1 cellular context compared by ENCODE assay signal in genomic region chr11:118658372-118659313, GRCh38.
TF ChIP-seq lines count a peak whose summit lies in the region.

No MANE protein-coding gene starts in this region.

TF ChIP-seq in HepG2, 621 proteins besides CTCF, POLR2A, EP300 and RAD21 (continued from another document):
- 0 out of 2 replicates have a peak, but pooled peaks have one; percentile 23 for TF ChIP-seq RBFOX2 (IDR thresholded peaks at IDR 0.05; ENCODE audit: low read depth, low read length)
- no peak for TF ChIP-seq SP1 (IDR thresholded peaks at IDR 0.05)
- no peak for TF ChIP-seq SP1 (CRISPR knock-in tag; IDR thresholded peaks at IDR 0.05)
- TF ChIP-seq MTA1 (CRISPR knock-in tag; IDR thresholded peaks at IDR 0.05; ENCODE audit: borderline replicate concordance): no peak
- no peak for TF ChIP-seq AKNA (CRISPR knock-in tag; IDR thresholded peaks at IDR 0.05; ENCODE audit: borderline replicate concordance)
- no peak for TF ChIP-seq ZNF496 (CRISPR knock-in tag; IDR thresholded peaks at IDR 0.05; ENCODE audit: insufficient replicate concordance)
- no peak for TF ChIP-seq ZNF235 (CRISPR knock-in tag; IDR thresholded peaks at IDR 0.05; ENCODE audit: borderline replicate concordance)
- no peak for TF ChIP-seq ZFP90 (CRISPR knock-in tag; IDR thresholded peaks at IDR 0.05; ENCODE audit: borderline replicate concordance)
- TF ChIP-seq TBX3 (IDR thresholded peaks at IDR 0.05; ENCODE audit: borderline replicate concordance): no peak
- no peak for TF ChIP-seq ZEB1 (IDR thresholded peaks at IDR 0.05; ENCODE audit: insufficient replicate concordance, low read depth)
- no peak for TF ChIP-seq RARA (CRISPR knock-in tag; IDR thresholded peaks at IDR 0.05)
- TF ChIP-seq ZNF546 (CRISPR knock-in tag; conservative IDR thresholded peaks at IDR 0.05): 0 out of 2 replicates have a peak, but pooled peaks have one; percentile 3
- TF ChIP-seq ZNF660 (CRISPR knock-in tag; IDR thresholded peaks at IDR 0.05; ENCODE audit: borderline replicate concordance, low read depth): no peak
- peak; percentile 14; the same call in 1 of the 2 replicates for TF ChIP-seq THAP7 (CRISPR knock-in tag; IDR thresholded peaks at IDR 0.05)
- TF ChIP-seq NCOA5 (CRISPR knock-in tag; IDR thresholded peaks at IDR 0.05): no peak
- TF ChIP-seq ELF3 (CRISPR knock-in tag; IDR thresholded peaks at IDR 0.05): no peak
- TF ChIP-seq CREB1 (IDR thresholded peaks at IDR 0.05): peak; percentile 88
- no peak for TF ChIP-seq CREB1 (CRISPR knock-in tag; IDR thresholded peaks at IDR 0.05)
- no peak for TF ChIP-seq ZNF17 (CRISPR knock-in tag; IDR thresholded peaks at IDR 0.05)
- TF ChIP-seq ZNF552 (CRISPR knock-in tag; IDR thresholded peaks at IDR 0.05; ENCODE audit: borderline replicate concordance): no peak
- no peak for TF ChIP-seq ASH2L (IDR thresholded peaks at IDR 0.05; ENCODE audit: insufficient read length, low read depth, low read length)
- TF ChIP-seq ZSCAN20 (CRISPR knock-in tag; IDR thresholded peaks at IDR 0.05; ENCODE audit: borderline replicate concordance): no peak
- TF ChIP-seq ZNF512B (CRISPR knock-in tag; IDR thresholded peaks at IDR 0.05; ENCODE audit: borderline replicate concordance): no peak
- TF ChIP-seq SP140L (CRISPR knock-in tag; IDR thresholded peaks at IDR 0.05; ENCODE audit: borderline replicate concordance): no peak
- no peak for TF ChIP-seq TERF1 (CRISPR knock-in tag; IDR thresholded peaks at IDR 0.05)
- TF ChIP-seq ATF7 (IDR thresholded peaks at IDR 0.05): peak; percentile 75
- no peak for TF ChIP-seq ATF7 (CRISPR knock-in tag; IDR thresholded peaks at IDR 0.05)
- no peak for TF ChIP-seq FOSL2 (CRISPR knock-in tag; IDR thresholded peaks at IDR 0.05)
- TF ChIP-seq NFKB2 (CRISPR knock-in tag; IDR thresholded peaks at IDR 0.05; ENCODE audit: borderline replicate concordance): 0 out of 2 replicates have a peak, but pooled peaks have one; percentile 13
- TF ChIP-seq ZNF414 (CRISPR knock-in tag; IDR thresholded peaks at IDR 0.05): no peak
- no peak for TF ChIP-seq PITX1 (CRISPR knock-in tag; IDR thresholded peaks at IDR 0.05)
- no peak for TF ChIP-seq ZNF616 (CRISPR knock-in tag; IDR thresholded peaks at IDR 0.05; ENCODE audit: low read depth)
